Comparison of ENCODE assay signal across 1 cellular context in genomic region chr4:30920043-30920442, GRCh38.
TF ChIP-seq lines count a peak whose summit lies in the region.

No MANE protein-coding gene starts in this region.

TF ChIP-seq in GM23338, 12 proteins besides CTCF, POLR2A, EP300 and RAD21 (continued from another document):
- TF ChIP-seq ZNF462 (CRISPR knock-in tag; IDR thresholded peaks at IDR 0.05) (no peak), JUNB (IDR thresholded peaks at IDR 0.05; ENCODE audit: unreplicated experiment) (no peak), CREB1 (CRISPR knock-in tag; IDR thresholded peaks at IDR 0.05; ENCODE audit: low read depth) (no peak), ZNF331 (CRISPR knock-in tag; IDR thresholded peaks at IDR 0.05; ENCODE audit: low read depth) (no peak), ZNF114 (CRISPR knock-in tag; IDR thresholded peaks at IDR 0.05) (no peak), POLR2AphosphoS5 (IDR thresholded peaks at IDR 0.05; ENCODE audit: low read depth) (no peak), EZH2phosphoT487 (IDR thresholded peaks at IDR 0.05; ENCODE audit: unreplicated experiment) (no peak), STAT1 (IDR thresholded peaks at IDR 0.05; ENCODE audit: unreplicated experiment) (no peak), EZH2 (IDR thresholded peaks at IDR 0.05; ENCODE audit: low read depth, unreplicated experiment) (no peak)
- TF ChIP-seq, protein P1, sequence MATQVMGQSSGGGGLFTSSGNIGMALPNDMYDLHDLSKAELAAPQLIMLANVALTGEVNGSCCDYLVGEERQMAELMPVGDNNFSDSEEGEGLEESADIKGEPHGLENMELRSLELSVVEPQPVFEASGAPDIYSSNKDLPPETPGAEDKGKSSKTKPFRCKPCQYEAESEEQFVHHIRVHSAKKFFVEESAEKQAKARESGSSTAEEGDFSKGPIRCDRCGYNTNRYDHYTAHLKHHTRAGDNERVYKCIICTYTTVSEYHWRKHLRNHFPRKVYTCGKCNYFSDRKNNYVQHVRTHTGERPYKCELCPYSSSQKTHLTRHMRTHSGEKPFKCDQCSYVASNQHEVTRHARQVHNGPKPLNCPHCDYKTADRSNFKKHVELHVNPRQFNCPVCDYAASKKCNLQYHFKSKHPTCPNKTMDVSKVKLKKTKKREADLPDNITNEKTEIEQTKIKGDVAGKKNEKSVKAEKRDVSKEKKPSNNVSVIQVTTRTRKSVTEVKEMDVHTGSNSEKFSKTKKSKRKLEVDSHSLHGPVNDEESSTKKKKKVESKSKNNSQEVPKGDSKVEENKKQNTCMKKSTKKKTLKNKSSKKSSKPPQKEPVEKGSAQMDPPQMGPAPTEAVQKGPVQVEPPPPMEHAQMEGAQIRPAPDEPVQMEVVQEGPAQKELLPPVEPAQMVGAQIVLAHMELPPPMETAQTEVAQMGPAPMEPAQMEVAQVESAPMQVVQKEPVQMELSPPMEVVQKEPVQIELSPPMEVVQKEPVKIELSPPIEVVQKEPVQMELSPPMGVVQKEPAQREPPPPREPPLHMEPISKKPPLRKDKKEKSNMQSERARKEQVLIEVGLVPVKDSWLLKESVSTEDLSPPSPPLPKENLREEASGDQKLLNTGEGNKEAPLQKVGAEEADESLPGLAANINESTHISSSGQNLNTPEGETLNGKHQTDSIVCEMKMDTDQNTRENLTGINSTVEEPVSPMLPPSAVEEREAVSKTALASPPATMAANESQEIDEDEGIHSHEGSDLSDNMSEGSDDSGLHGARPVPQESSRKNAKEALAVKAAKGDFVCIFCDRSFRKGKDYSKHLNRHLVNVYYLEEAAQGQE (IDR thresholded peaks at IDR 0.05; ENCODE audit: unreplicated experiment), result no peak
TF ChIP-seq in GM23338: peak in this region for 0.
